1 cellular context compared by ENCODE assay signal in genomic region chr16:6207124-6207523, GRCh38.
TF ChIP-seq lines count a peak whose summit lies in the region.

No MANE protein-coding gene starts in this region.

TF ChIP-seq in SK-N-SH, 30 proteins besides CTCF, POLR2A, EP300 and RAD21 (continued from another document):
- TF ChIP-seq MAX (IDR thresholded peaks at IDR 0.05; ENCODE audit: low read depth): no peak
- no peak for TF ChIP-seq IRF3 (IDR thresholded peaks at IDR 0.05; ENCODE audit: low read depth, low read length)
- no peak for TF ChIP-seq ZBTB33 (IDR thresholded peaks at IDR 0.05; ENCODE audit: borderline replicate concordance, low read depth)
- no peak for TF ChIP-seq USF2 (IDR thresholded peaks at IDR 0.05; ENCODE audit: borderline replicate concordance, low read depth, low read length)
- TF ChIP-seq JUND (IDR thresholded peaks at IDR 0.05): no peak
- TF ChIP-seq ELF1 (IDR thresholded peaks at IDR 0.05): no peak
- TF ChIP-seq TAF1 (IDR thresholded peaks at IDR 0.05; ENCODE audit: borderline replicate concordance, low read depth, low read length): no peak
- no peak for TF ChIP-seq USF1 (IDR thresholded peaks at IDR 0.05; ENCODE audit: borderline replicate concordance, low read depth)
- TF ChIP-seq GABPA (IDR thresholded peaks at IDR 0.05; ENCODE audit: low read depth): no peak
- TF ChIP-seq NRF1 (IDR thresholded peaks at IDR 0.05; ENCODE audit: low read depth, low read length): no peak
- TF ChIP-seq MEF2A (IDR thresholded peaks at IDR 0.05; ENCODE audit: borderline replicate concordance, low read depth): no peak
- TF ChIP-seq CHD2 (IDR thresholded peaks at IDR 0.05; ENCODE audit: low read length, partially characterized antibody): peak; percentile 28
- TF ChIP-seq REST (IDR thresholded peaks at IDR 0.05; ENCODE audit: low read depth, low read length): no peak
- TF ChIP-seq YY1 (IDR thresholded peaks at IDR 0.05; ENCODE audit: low read depth): no peak
- TF ChIP-seq PBX3 (IDR thresholded peaks at IDR 0.05): no peak
- TF ChIP-seq FOXJ3 (CRISPR knock-in tag; IDR thresholded peaks at IDR 0.05): no peak
- TF ChIP-seq GATA2 (CRISPR knock-in tag; IDR thresholded peaks at IDR 0.05): peak; percentile 88
- no peak for TF ChIP-seq EZH2phosphoT487 (IDR thresholded peaks at IDR 0.05; ENCODE audit: borderline replicate concordance, low read depth)
- TF ChIP-seq TEAD4 (IDR thresholded peaks at IDR 0.05; ENCODE audit: borderline replicate concordance, insufficient read depth): no peak
- TF ChIP-seq MXI1 (IDR thresholded peaks at IDR 0.05; ENCODE audit: low read depth, low read length): no peak
